ENCODE assay signal across 13 cellular contexts in the genomic region with DNA sequence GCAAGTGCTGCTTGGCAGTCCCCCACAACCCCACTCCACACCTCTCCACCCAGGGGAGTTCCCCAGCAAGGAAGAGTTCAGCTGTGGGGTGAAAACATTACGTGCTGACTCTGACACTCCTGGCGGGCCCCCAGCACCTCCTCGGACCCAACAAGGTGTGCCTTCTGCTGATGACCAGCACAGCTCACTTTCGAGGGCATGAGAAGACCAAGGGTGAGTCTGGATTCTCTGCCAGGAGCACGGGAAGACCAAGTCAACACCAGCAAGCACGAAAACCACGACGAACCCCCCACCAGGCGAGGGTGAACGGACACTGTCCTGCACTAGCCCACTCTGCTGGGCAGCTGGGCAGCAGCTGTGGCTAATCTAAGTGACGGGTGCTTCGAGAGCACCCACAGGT. TPM values are rescaled to one million over a fixed set of nuclear protein-coding genes. Genes with fewer than 3 reads are reported as not detected.
DNase-seq lines count a peak whose midpoint lies in the region; ATAC-seq, FAIRE-seq and TF ChIP-seq lines count a peak whose summit lies in the region.
"Had no signal": no experiment of that assay in that cellular context is flagged by ENCODE, and none has a peak within 500 bp of the region (broad histone marks: within the 10 kb centered on the region; RNA-seq: fewer than 3 reads in every experiment).

No MANE protein-coding gene starts in this region.

- H3K27ac ChIP-seq in heart left ventricle (no peak overlapping the region), iPS-18a (ENCODE audit: low read length) (no peak overlapping the region), brain microvascular endothelial cell (no peak overlapping the region)

- peaks cover 10% of the 10 kb centered on the region for H3K36me3 Mint-ChIP-seq in WTC11

- intact Hi-C loops in Right ventricle myocardium inferior (cut with DNase I), result loop anchor here (5.0 kb wide), 2 partner anchors 65 to 150 kb away; a partner anchor contains a TSS
- intact Hi-C loops in heart left ventricle (cut with DNase I), result loop anchor here in 5 of 10 donors (2.0 to 10.0 kb wide), 8 partner anchors 60 to 150 kb away; a partner anchor contains a TSS

- H3K4me3 Mint-ChIP-seq in WTC11, result peak overlapping the region; percentile 78
- peak overlapping the region; percentile 83 to 84 for H3K4me3 Mint-ChIP-seq in stimulated activated naive CD8-positive, alpha-beta T cell treated with anti-CD3 and anti-CD28 coated beads, Interleukin-15, amount 100 ng/mL, for 72 hours

- POLR2A ChIA-PET in WTC11 (lab: Charles Lee), result no interaction called here

- TF ChIP-seq CTCF in heart left ventricle (IDR thresholded peaks at IDR 0.05) (no peak), WTC11 (IDR thresholded peaks at IDR 0.05) (no peak), brain microvascular endothelial cell (IDR thresholded peaks at IDR 0.05; ENCODE audit: low read depth, low read length, missing control alignments) (no peak)

- peak; percentile 50 for DNase-seq in Right ventricle myocardium inferior (ENCODE audit: missing footprints)
- no peak for DNase-seq in heart left ventricle
- DNase-seq in WTC11 (ENCODE audit: low spot score), result no peak
- no peak for DNase-seq in stimulated activated naive CD8-positive, alpha-beta T cell treated with anti-CD3 and anti-CD28 coated beads, Interleukin-15, amount 100 ng/mL, for 72 hours
- DNase-seq in GM12892 (ENCODE audit: insufficient read length), result no peak
- DNase-seq in CD1c-positive myeloid dendritic cell (ENCODE audit: extremely low spot score), result no peak
- no peak for DNase-seq in brain microvascular endothelial cell
- DNase-seq: activated effector memory CD4-positive, alpha-beta T cell treated with Interleukin-2 at 50 U/mL for 16 hours; head of caudate nucleus; Kasumi-1; NCI-H446 treated with DMSO at 0.1 percent for 48 hours; substantia nigra had no signal

- no peaks in the 10 kb centered on the region for H3K27me3 Mint-ChIP-seq in WTC11 (ENCODE audit: low read depth)
- no peaks in the 10 kb centered on the region for H3K27me3 Mint-ChIP-seq in stimulated activated naive CD8-positive, alpha-beta T cell treated with anti-CD3 and anti-CD28 coated beads, Interleukin-15, amount 100 ng/mL, for 72 hours

- in situ Hi-C loops in brain microvascular endothelial cell (cut with HindIII; ENCODE audit: low pct_ligation_motif_present, low sequenced_read_pairs), result no loop called here

- 84 to 96% (median 93%) methylated on average over 12 of the region's 12 CpGs for WGBS in heart left ventricle, 4 donors

- no peak for FAIRE-seq in GM12892 (lab: Jason Lieb, UNC)

- H3K9ac ChIP-seq in iPS-18a (ENCODE audit: low read length), result no peak overlapping the region

- TF ChIP-seq POLR2A in heart left ventricle (IDR thresholded peaks at IDR 0.05), result no peak
- TF ChIP-seq POLR2A in GM12892 (IDR thresholded peaks at IDR 0.05; ENCODE audit: low read depth, low read length), result no peak

- CTCF ChIA-PET in WTC11 (lab: Charles Lee), result interaction anchor here (0.7 to 2.1 kb wide), 2 partner anchors 14 to 114 kb away, joined by 3 to 8 read pairs; no protein-coding TSS in a partner anchor

- ATAC-seq in Right ventricle myocardium inferior, result no peak
- no peak for ATAC-seq in heart left ventricle
- no peak for ATAC-seq in WTC11
- ATAC-seq in stimulated activated naive CD8-positive, alpha-beta T cell treated with anti-CD3 and anti-CD28 coated beads, Interleukin-15, amount 100 ng/mL, for 72 hours, result no peak

- H3K4me1 Mint-ChIP-seq in WTC11, result peaks cover 5% of the 10 kb centered on the region; the same call in 1 of the 2 replicates
- peaks cover 39% of the 10 kb centered on the region for H3K4me1 Mint-ChIP-seq in stimulated activated naive CD8-positive, alpha-beta T cell treated with anti-CD3 and anti-CD28 coated beads, Interleukin-15, amount 100 ng/mL, for 72 hours

- no peaks in the 10 kb centered on the region for H3K9me3 Mint-ChIP-seq in WTC11
- H3K9me3 Mint-ChIP-seq in stimulated activated naive CD8-positive, alpha-beta T cell treated with anti-CD3 and anti-CD28 coated beads, Interleukin-15, amount 100 ng/mL, for 72 hours, result no peaks in the 10 kb centered on the region

- H3K4me3 ChIP-seq in heart left ventricle (peak overlapping the region in 1 of 12 donors; percentile 92), iPS-18a (ENCODE audit: low read length) (peak overlapping the region; percentile 85), brain microvascular endothelial cell (ENCODE audit: low read depth, low read length) (no peak overlapping the region)

- H3K27ac Mint-ChIP-seq in WTC11, result no peak overlapping the region
- H3K27ac Mint-ChIP-seq in stimulated activated naive CD8-positive, alpha-beta T cell treated with anti-CD3 and anti-CD28 coated beads, Interleukin-15, amount 100 ng/mL, for 72 hours, result no peak overlapping the region

- H3K4me1 ChIP-seq in heart left ventricle (peaks cover 0 to 24% (median 17%) of the 10 kb centered on the region in 12 donors), iPS-18a (ENCODE audit: control insufficient read depth, low read depth, low read length) (no peaks in the 10 kb centered on the region)

- no peaks in the 10 kb centered on the region for H3K27me3 ChIP-seq in heart left ventricle
- no peaks in the 10 kb centered on the region for H3K27me3 ChIP-seq in iPS-18a (ENCODE audit: control insufficient read depth, insufficient read depth, low read length)
- no peaks in the 10 kb centered on the region for H3K27me3 ChIP-seq in brain microvascular endothelial cell (replicated peaks)

- H3K36me3 ChIP-seq in heart left ventricle (peaks cover 0 to 39% (median 32%) of the 10 kb centered on the region in 9 donors), iPS-18a (ENCODE audit: control insufficient read depth, low read depth, low read length) (peaks cover 10% of the 10 kb centered on the region), brain microvascular endothelial cell (replicated peaks) (peaks cover 6% of the 10 kb centered on the region)

- H3K9me3 ChIP-seq in heart left ventricle (no peaks in the 10 kb centered on the region), iPS-18a (ENCODE audit: control insufficient read depth, low read depth, low read length) (no peaks in the 10 kb centered on the region)

TF ChIP-seq in WTC11, 78 proteins besides CTCF, POLR2A, EP300 and RAD21:
- TF ChIP-seq, protein P1, sequence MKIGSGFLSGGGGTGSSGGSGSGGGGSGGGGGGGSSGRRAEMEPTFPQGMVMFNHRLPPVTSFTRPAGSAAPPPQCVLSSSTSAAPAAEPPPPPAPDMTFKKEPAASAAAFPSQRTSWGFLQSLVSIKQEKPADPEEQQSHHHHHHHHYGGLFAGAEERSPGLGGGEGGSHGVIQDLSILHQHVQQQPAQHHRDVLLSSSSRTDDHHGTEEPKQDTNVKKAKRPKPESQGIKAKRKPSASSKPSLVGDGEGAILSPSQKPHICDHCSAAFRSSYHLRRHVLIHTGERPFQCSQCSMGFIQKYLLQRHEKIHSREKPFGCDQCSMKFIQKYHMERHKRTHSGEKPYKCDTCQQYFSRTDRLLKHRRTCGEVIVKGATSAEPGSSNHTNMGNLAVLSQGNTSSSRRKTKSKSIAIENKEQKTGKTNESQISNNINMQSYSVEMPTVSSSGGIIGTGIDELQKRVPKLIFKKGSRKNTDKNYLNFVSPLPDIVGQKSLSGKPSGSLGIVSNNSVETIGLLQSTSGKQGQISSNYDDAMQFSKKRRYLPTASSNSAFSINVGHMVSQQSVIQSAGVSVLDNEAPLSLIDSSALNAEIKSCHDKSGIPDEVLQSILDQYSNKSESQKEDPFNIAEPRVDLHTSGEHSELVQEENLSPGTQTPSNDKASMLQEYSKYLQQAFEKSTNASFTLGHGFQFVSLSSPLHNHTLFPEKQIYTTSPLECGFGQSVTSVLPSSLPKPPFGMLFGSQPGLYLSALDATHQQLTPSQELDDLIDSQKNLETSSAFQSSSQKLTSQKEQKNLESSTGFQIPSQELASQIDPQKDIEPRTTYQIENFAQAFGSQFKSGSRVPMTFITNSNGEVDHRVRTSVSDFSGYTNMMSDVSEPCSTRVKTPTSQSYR (CRISPR knock-in tag; IDR thresholded peaks at IDR 0.05), result no peak

RNA-seq across cellular contexts. Expression of a gene that starts 1.4 kb away (rescaled TPM):
- 16.4 TPM for total RNA-seq in Right ventricle myocardium inferior
- 10 to 100 TPM in 8 of 9 donors, 1 to 10 TPM in 1; 9.8 to 26.8 (median 15.2) TPM for total RNA-seq in heart left ventricle
- polyA plus RNA-seq in heart left ventricle, result 10 to 100 TPM in 1 of 2 donors, 1 to 10 TPM in 1; 9.1 to 12.4 TPM
- total RNA-seq in WTC11 (2021), result 26.5 to 29.2 TPM (median 26.7 TPM) in 3 replicates
- polyA plus RNA-seq in GM12892 (2012; ENCODE audit: missing spikeins), result 4.9 TPM

RNA-seq across cellular contexts. Expression of a gene that starts 1.6 kb away (rescaled TPM):
- total RNA-seq in Right ventricle myocardium inferior (30.6 TPM), heart left ventricle (10 to 100 TPM; 16.7 to 36.2 (median 21.6) TPM), WTC11 (2021) (34.9 to 42.8 TPM (median 35.2 TPM) in 3 replicates)
- 10 to 100 TPM; 15.0 to 70.3 TPM for polyA plus RNA-seq in heart left ventricle
- polyA plus RNA-seq in GM12892 (2012; ENCODE audit: missing spikeins), result 16.7 TPM

RNA-seq across cellular contexts. Expression of a gene that starts 43.7 kb away (rescaled TPM):
- total RNA-seq in Right ventricle myocardium inferior, result 56.9 TPM
- total RNA-seq in heart left ventricle, result 100 to 1,000 TPM in 1 of 9 donors, 10 to 100 TPM in 8; 37.7 to 118 (median 51.0) TPM
- polyA plus RNA-seq in heart left ventricle, result 10 to 100 TPM; 45.1 to 50.2 TPM
- 42.9 to 45.7 TPM (median 44.3 TPM) in 3 replicates for total RNA-seq in WTC11 (2021)
- polyA plus RNA-seq in GM12892 (2012; ENCODE audit: missing spikeins), result 17.4 TPM
